In the genomic region with DNA sequence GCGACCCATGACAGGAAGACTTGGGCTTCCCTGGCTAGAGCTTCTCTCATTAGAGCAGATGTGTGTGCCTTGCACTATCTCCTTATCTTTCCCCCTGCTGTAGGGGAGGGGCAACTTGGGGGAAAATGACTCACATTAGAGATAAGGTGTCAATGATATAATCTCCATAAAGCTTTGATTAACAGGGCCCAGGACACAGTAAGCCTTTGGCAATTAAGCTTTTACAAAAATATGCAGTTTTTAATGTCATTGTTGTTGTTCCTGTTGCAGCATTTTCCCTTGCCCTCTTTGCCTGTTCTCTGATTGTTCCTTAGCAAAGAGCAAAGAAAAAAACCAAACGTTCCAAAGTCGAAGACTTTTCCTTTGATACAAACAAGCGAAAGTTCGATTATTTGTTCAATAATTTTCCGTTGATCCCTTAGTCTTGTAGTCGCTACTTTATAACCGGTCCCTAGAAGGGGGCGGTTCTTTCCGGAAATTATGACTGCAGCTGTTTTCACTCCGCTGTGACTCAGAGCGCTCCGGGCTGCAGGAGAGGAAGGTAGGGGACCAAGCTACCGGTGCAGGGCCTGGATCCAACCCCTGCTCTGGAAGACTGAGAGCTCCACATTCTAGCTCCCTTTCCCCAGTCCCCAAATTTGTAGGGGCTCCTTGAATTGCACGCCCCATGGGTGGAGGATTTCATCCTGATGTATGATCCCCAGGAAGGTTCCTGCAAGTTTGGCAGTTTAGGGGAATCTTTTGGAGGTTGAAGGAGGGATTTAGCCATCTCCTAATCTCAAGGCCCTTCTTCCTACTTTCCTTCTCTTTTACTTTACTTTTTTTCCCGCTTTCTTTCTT, we compare ENCODE assay signal across 9 cellular contexts. TPM values are rescaled to one million over a fixed set of nuclear protein-coding genes. Genes with fewer than 3 reads are reported as not detected.
DNase-seq lines count a peak whose midpoint lies in the region; ATAC-seq and TF ChIP-seq lines count a peak whose summit lies in the region.
"Had no signal": no experiment of that assay in that cellular context is flagged by ENCODE, and none has a peak within 500 bp of the region (broad histone marks: within the 10 kb centered on the region; RNA-seq: fewer than 3 reads in every experiment).

A gene with protein sequence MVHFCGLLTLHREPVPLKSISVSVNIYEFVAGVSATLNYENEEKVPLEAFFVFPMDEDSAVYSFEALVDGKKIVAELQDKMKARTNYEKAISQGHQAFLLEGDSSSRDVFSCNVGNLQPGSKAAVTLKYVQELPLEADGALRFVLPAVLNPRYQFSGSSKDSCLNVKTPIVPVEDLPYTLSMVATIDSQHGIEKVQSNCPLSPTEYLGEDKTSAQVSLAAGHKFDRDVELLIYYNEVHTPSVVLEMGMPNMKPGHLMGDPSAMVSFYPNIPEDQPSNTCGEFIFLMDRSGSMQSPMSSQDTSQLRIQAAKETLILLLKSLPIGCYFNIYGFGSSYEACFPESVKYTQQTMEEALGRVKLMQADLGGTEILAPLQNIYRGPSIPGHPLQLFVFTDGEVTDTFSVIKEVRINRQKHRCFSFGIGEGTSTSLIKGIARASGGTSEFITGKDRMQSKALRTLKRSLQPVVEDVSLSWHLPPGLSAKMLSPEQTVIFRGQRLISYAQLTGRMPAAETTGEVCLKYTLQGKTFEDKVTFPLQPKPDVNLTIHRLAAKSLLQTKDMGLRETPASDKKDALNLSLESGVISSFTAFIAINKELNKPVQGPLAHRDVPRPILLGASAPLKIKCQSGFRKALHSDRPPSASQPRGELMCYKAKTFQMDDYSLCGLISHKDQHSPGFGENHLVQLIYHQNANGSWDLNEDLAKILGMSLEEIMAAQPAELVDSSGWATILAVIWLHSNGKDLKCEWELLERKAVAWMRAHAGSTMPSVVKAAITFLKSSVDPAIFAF (plus strand): TSS at position 509 of the 840 bp plus-strand sequence. CDS start 2,062 bp downstream, outside the sequence.

- H4K5ac ChIP-seq in mesendoderm (ENCODE audit: low read length), result peak within 1 kb of the TSS; percentile 10

- H3K9me3 Mint-ChIP-seq in activated CD8-positive, alpha-beta memory T cell treated with anti-CD3 and anti-CD28 coated beads, Interleukin-2, amount 10 ng/mL, durations not matched to agents 7 days and 5 days (ENCODE audit: low read depth), result no peaks in the 10 kb centered on the region

- no peak within 1 kb of the TSS for H2AK5ac ChIP-seq in mesendoderm (ENCODE audit: low read length)

- CTCF ChIA-PET in activated CD8-positive, alpha-beta memory T cell treated with anti-CD3 and anti-CD28 coated beads, Interleukin-2, amount 10 ng/mL, durations not matched to agents 7 days and 5 days (lab: Charles Lee), result interaction anchor here (1.1 to 1.5 kb wide), 2 partner anchors 44 to 46 kb away, joined by 5 to 10 read pairs; no protein-coding TSS in a partner anchor

- H3K79me1 ChIP-seq in mesendoderm (ENCODE audit: low read length), result no peaks in the 10 kb centered on the region

- peak within 1 kb of the TSS; percentile 86 for H3K9ac ChIP-seq in mesendoderm (ENCODE audit: low read length)

- peak within 1 kb of the TSS; percentile 75 for H3K27ac ChIP-seq in mesendoderm (ENCODE audit: low read depth, low read length)
- H3K27ac ChIP-seq: VCaP had no signal

- H3K23ac ChIP-seq in mesendoderm (ENCODE audit: low read length), result no peak within 1 kb of the TSS

- WGBS in mesendoderm (ENCODE audit: extremely low coverage, insufficient coverage, low lambda C conversion rate), result no CpG with 5 or more reads among the region's 16 CpGs

- peak within 1 kb of the TSS; percentile 56 for H2BK120ac ChIP-seq in mesendoderm (ENCODE audit: low read depth, low read length)

- H3K79me2 ChIP-seq in mesendoderm (ENCODE audit: control insufficient read depth, insufficient read depth, low read length), result no peaks in the 10 kb centered on the region

- in situ Hi-C loops in GM18951 (cut with MboI; ENCODE audit: low sequenced_read_pairs, unreplicated experiment) (no loop called here), endometrial microvascular endothelial cells (cut with HindIII; ENCODE audit: inconsistent ontology term, low pct_unique_long_range_greater_than_20kb, low sequenced_read_pairs) (no loop called here)

- peak; percentile 99 for ATAC-seq in HG03159 (IDR thresholded peaks at IDR 0.05; ENCODE audit: unreplicated experiment)
- ATAC-seq in activated CD8-positive, alpha-beta memory T cell treated with anti-CD3 and anti-CD28 coated beads, Interleukin-2, amount 10 ng/mL, durations not matched to agents 7 days and 5 days, result peak; percentile 100

- peaks cover 5% of the 10 kb centered on the region for H3K36me3 Mint-ChIP-seq in activated CD8-positive, alpha-beta memory T cell treated with anti-CD3 and anti-CD28 coated beads, Interleukin-2, amount 10 ng/mL, durations not matched to agents 7 days and 5 days

- H2BK5ac ChIP-seq in mesendoderm (ENCODE audit: low read length), result peak within 1 kb of the TSS; percentile 82

- H3K27ac Mint-ChIP-seq in activated CD8-positive, alpha-beta memory T cell treated with anti-CD3 and anti-CD28 coated beads, Interleukin-2, amount 10 ng/mL, durations not matched to agents 7 days and 5 days, result peak within 1 kb of the TSS; percentile 74

- H3K56ac ChIP-seq in mesendoderm (ENCODE audit: low read length), result peak within 1 kb of the TSS; percentile 91

- H3K4me3 Mint-ChIP-seq in activated CD8-positive, alpha-beta memory T cell treated with anti-CD3 and anti-CD28 coated beads, Interleukin-2, amount 10 ng/mL, durations not matched to agents 7 days and 5 days, result peak within 1 kb of the TSS; percentile 80

- peaks cover 8% of the 10 kb centered on the region for H3K27me3 Mint-ChIP-seq in activated CD8-positive, alpha-beta memory T cell treated with anti-CD3 and anti-CD28 coated beads, Interleukin-2, amount 10 ng/mL, durations not matched to agents 7 days and 5 days

- no peak within 1 kb of the TSS for H4K8ac ChIP-seq in mesendoderm (ENCODE audit: low read depth, low read length)

- no peaks in the 10 kb centered on the region for H3K27me3 ChIP-seq in mesendoderm (ENCODE audit: insufficient read depth, low read length, poor library complexity)

- peak within 1 kb of the TSS; percentile 63 for H3K4me2 ChIP-seq in mesendoderm (ENCODE audit: low read length)

- DNase-seq in AML-193 (lab: John Stamatoyannopoulos, UW) (peak; percentile 66 to 75), NCI-H774 (lab: John Stamatoyannopoulos, UW) (peak; percentile 83), mesendoderm (peak; percentile 97)
- peak; percentile 88 for DNase-seq in activated CD8-positive, alpha-beta memory T cell treated with anti-CD3 and anti-CD28 coated beads, Interleukin-2, amount 10 ng/mL, durations not matched to agents 7 days and 5 days
- peak; percentile 57 for DNase-seq in stimulated activated CD8-positive, alpha-beta memory T cell treated with anti-CD3 and anti-CD28 coated beads, Interleukin-15, amount 100 ng/mL, for 1 hour (ENCODE audit: low read depth)

- peak within 1 kb of the TSS; percentile 76 for H3K4me3 ChIP-seq in mesendoderm (ENCODE audit: low read length)

- H3K4me1 Mint-ChIP-seq in activated CD8-positive, alpha-beta memory T cell treated with anti-CD3 and anti-CD28 coated beads, Interleukin-2, amount 10 ng/mL, durations not matched to agents 7 days and 5 days, result peaks cover 24% of the 10 kb centered on the region

- no peak within 1 kb of the TSS for H2BK15ac ChIP-seq in mesendoderm (replicated peaks; ENCODE audit: low read depth)

- H3K4ac ChIP-seq in mesendoderm (ENCODE audit: low read depth, low read length), result peak within 1 kb of the TSS; percentile 87

- peak; percentile 61 for TF ChIP-seq POLR2A in GM18951 (IDR thresholded peaks at IDR 0.05; ENCODE audit: extremely low read depth, insufficient read depth, insufficient read length)

- peaks cover 5% of the 10 kb centered on the region for H3K36me3 ChIP-seq in mesendoderm (ENCODE audit: control insufficient read depth, insufficient read depth, low read length)

- peak within 1 kb of the TSS; percentile 89 for H3K18ac ChIP-seq in mesendoderm (ENCODE audit: low read length)

- peaks cover 3% of the 10 kb centered on the region for H3K4me1 ChIP-seq in mesendoderm (ENCODE audit: control insufficient read depth, low read depth, low read length)

RNA-seq across cellular contexts. Expression of the gene that starts here (rescaled TPM):
- 1 to 10 TPM; 4.1 to 4.8 TPM for total RNA-seq in activated CD8-positive, alpha-beta memory T cell treated with anti-CD3 and anti-CD28 coated beads, Interleukin-2, amount 10 ng/mL, durations not matched to agents 7 days and 5 days
- 19.7 TPM for total RNA-seq in endometrial microvascular endothelial cells (ENCODE audit: inconsistent ontology term)
- polyA plus RNA-seq in mesendoderm (2013, experiment 1 of 2), result 11.3 TPM
- 11.7 TPM for polyA plus RNA-seq in mesendoderm (2013, experiment 2 of 2)

Comparison
In these comparisons a context has a peak if more than half of its experiments do, and no peak if none do; other contexts are left out.
1. Peak in every context shown above with its lines: DNase-seq, ATAC-seq, H3K4me3 ChIP-seq and H3K27ac ChIP-seq.